Comparison of ENCODE assay signal across 1 cellular context in the genomic region with DNA sequence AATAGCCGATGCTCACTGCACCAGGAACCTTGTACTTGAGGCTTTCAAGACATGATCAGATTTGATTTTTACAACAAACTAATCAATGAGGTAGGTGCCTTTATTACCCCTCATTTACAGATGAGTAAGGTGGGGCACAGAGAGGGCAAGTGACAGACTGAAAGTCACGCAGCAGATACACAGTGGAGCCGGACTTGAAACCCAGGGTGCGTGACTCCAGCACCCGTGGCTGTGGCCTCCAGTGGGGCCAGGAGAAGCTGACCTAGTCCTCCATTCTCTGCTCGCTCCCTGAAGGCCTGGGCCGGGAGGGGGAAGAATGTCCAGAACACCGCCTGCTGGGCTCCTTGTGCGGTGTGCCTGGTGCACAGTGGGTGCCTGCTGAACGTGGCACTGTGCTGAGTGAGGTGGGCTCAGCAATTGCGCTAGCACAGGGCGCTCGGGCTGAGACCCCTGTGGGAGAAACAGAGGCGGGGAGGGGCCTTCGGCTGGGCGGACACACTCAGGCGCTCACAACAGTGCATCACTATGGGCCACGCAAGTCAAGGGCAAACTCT.
TF ChIP-seq lines count a peak whose summit lies in the region.

No MANE protein-coding gene starts in this region.

TF ChIP-seq in A549, 52 proteins besides CTCF, POLR2A, EP300 and RAD21 (continued from another document):
- TF ChIP-seq KDM5A (IDR thresholded peaks at IDR 0.05) (no peak), GATA3 (IDR thresholded peaks at IDR 0.05; ENCODE audit: borderline replicate concordance) (no peak), ZFP36 (IDR thresholded peaks at IDR 0.05; ENCODE audit: borderline replicate concordance, partially characterized antibody) (no peak), FOSB (CRISPR knock-in tag; IDR thresholded peaks at IDR 0.05) (no peak)
- TF ChIP-seq, protein P1, sequence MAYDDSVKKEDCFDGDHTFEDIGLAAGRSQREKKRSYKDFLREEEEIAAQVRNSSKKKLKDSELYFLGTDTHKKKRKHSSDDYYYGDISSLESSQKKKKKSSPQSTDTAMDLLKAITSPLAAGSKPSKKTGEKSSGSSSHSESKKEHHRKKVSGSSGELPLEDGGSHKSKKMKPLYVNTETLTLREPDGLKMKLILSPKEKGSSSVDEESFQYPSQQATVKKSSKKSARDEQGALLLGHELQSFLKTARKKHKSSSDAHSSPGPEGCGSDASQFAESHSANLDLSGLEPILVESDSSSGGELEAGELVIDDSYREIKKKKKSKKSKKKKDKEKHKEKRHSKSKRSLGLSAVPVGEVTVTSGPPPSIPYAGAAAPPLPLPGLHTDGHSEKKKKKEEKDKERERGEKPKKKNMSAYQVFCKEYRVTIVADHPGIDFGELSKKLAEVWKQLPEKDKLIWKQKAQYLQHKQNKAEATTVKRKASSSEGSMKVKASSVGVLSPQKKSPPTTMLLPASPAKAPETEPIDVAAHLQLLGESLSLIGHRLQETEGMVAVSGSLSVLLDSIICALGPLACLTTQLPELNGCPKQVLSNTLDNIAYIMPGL (CRISPR knock-in tag; IDR thresholded peaks at IDR 0.05; ENCODE audit: borderline replicate concordance), result no peak
